Comparison of ENCODE assay signal across 16 cellular contexts in the genomic region with DNA sequence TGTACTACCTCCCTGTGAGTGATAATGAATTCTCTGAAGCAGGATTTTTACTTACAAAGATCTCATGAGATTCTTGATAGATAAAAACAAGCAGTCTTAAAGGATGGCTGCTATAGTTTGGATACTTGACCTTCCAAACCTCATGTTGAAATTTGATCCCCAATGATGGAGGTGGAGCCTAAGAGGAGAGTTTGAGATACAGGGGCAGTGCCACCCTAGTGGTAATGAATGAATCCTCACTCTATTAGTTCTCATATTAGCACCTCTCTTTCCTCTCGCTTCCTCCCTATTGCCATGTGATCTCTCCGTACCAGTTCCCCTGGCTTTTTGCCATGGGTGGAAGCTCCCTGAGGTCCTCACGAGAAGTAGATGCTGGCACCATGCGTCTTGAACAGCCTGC.
"Had no signal": no experiment of that assay in that cellular context is flagged by ENCODE, and none has a peak within 500 bp of the region (broad histone marks: within the 10 kb centered on the region; RNA-seq: fewer than 3 reads in every experiment).

No MANE protein-coding gene starts in this region.

- H3K9me3 Mint-ChIP-seq: activated B cell treated with CpG ODN at 0.5 μM for 24 hours; activated CD4-positive, alpha-beta T cell treated with anti-CD3 and anti-CD28 coated beads, Interleukin-2, amount 10 ng/mL, durations not matched to agents 24 days and 14 days; activated naive CD4-positive, alpha-beta T cell treated with anti-CD3 and anti-CD28 coated beads, Interleukin-2, amount 50 U/mL, for 72 hours had no signal

- ATAC-seq: activated CD8-positive, alpha-beta T cell treated with anti-CD3 and anti-CD28 coated beads, Interleukin-2, amount 10 ng/mL, durations not matched to agents 7 days and 5 days; activated naive CD4-positive, alpha-beta T cell treated with anti-CD3 and anti-CD28 coated beads, Interleukin-2, amount 50 U/mL, for 72 hours; activated T-cell treated with anti-CD3 and anti-CD28 coated beads, Interleukin-2, amount 50 U/mL, for 72 hours; left ventricle myocardium superior had no signal

- H3K9me3 ChIP-seq: esophagus muscularis mucosa, prostate gland, tibial artery had no signal

- H3K36me3 Mint-ChIP-seq: activated naive CD4-positive, alpha-beta T cell treated with anti-CD3 and anti-CD28 coated beads, Interleukin-2, amount 50 U/mL, for 72 hours had no signal

- DNase-seq: activated B cell treated with CpG ODN at 0.5 μM for 24 hours; activated CD4-positive, alpha-beta T cell treated with anti-CD3 and anti-CD28 coated beads, Interleukin-2, amount 10 ng/mL, durations not matched to agents 24 days and 14 days; activated CD8-positive, alpha-beta memory T cell treated with anti-CD3 and anti-CD28 coated beads, Interleukin-2, amount 50 U/mL, for 4 hours; activated CD8-positive, alpha-beta T cell treated with anti-CD3 and anti-CD28 coated beads, Interleukin-2, amount 10 ng/mL, durations not matched to agents 7 days and 5 days; activated gamma-delta T cell; activated T-cell treated with anti-CD3 and anti-CD28 coated beads, Interleukin-2, amount 50 U/mL, for 72 hours; caudate nucleus; left ventricle myocardium superior; nephron progenitor cell; stimulated activated CD4-positive, alpha-beta T cell treated with anti-CD3 and anti-CD28 coated beads, Interleukin-4, amount 100 ng/mL, for 24 hours; stimulated activated naive CD4-positive, alpha-beta T cell; tibial artery had no signal

- H3K27me3 ChIP-seq: esophagus muscularis mucosa, tibial artery had no signal

- H3K4me3 Mint-ChIP-seq: activated B cell treated with CpG ODN at 0.5 μM for 24 hours; activated CD4-positive, alpha-beta T cell treated with anti-CD3 and anti-CD28 coated beads, Interleukin-2, amount 10 ng/mL, durations not matched to agents 24 days and 14 days; activated CD8-positive, alpha-beta T cell treated with anti-CD3 and anti-CD28 coated beads, Interleukin-2, amount 10 ng/mL, durations not matched to agents 7 days and 5 days; activated T-cell treated with anti-CD3 and anti-CD28 coated beads, Interleukin-2, amount 50 U/mL, for 72 hours; nephron progenitor cell had no signal

- H3K4me1 ChIP-seq: esophagus muscularis mucosa, prostate gland, tibial artery had no signal

- H3K36me3 ChIP-seq: esophagus muscularis mucosa, prostate gland, tibial artery had no signal

- H3K27ac Mint-ChIP-seq: activated B cell treated with CpG ODN at 0.5 μM for 24 hours; activated CD4-positive, alpha-beta T cell treated with anti-CD3 and anti-CD28 coated beads, Interleukin-2, amount 10 ng/mL, durations not matched to agents 24 days and 14 days; activated naive CD4-positive, alpha-beta T cell treated with anti-CD3 and anti-CD28 coated beads, Interleukin-2, amount 50 U/mL, for 72 hours; activated T-cell treated with anti-CD3 and anti-CD28 coated beads, Interleukin-2, amount 50 U/mL, for 72 hours had no signal

- H3K27ac ChIP-seq: esophagus muscularis mucosa, prostate gland, skin epidermis, tibial artery had no signal

- H3K4me3 ChIP-seq: esophagus muscularis mucosa, prostate gland, skin epidermis, tibial artery had no signal
